ENCODE assay signal across 17 cellular contexts in genomic region chr12:50641566-50641965, GRCh38.
DNase-seq lines count a peak whose midpoint lies in the region; ATAC-seq and TF ChIP-seq lines count a peak whose summit lies in the region.
"Had no signal": no experiment of that assay in that cellular context is flagged by ENCODE, and none has a peak within 500 bp of the region (broad histone marks: within the 10 kb centered on the region; RNA-seq: fewer than 3 reads in every experiment).

No MANE protein-coding gene starts in this region.

- no peak for ATAC-seq in HG02981 (IDR thresholded peaks at IDR 0.05; ENCODE audit: unreplicated experiment)

- H3K27ac ChIP-seq in mammary epithelial cell (ENCODE audit: insufficient read depth, low read depth, low read length) = peak overlapping the region; percentile 85
- peak overlapping the region; percentile 71 for H3K27ac ChIP-seq in mesodermal cell (ENCODE audit: low read depth, low read length, severe bottlenecking)
- H3K27ac ChIP-seq in tibial artery = no peak overlapping the region
- H3K27ac ChIP-seq: C4-2B, left ventricle myocardium inferior, ovary, SK-N-MC had no signal

- peaks cover 48% of the 10 kb centered on the region for H3K79me2 ChIP-seq in mammary epithelial cell (ENCODE audit: insufficient read depth, low read length)

- peaks cover 1% of the 10 kb centered on the region for H3K9me3 Mint-ChIP-seq in glutamatergic neuron (ENCODE audit: unreplicated experiment)

- H3K4me3 Mint-ChIP-seq in glutamatergic neuron (ENCODE audit: unreplicated experiment) = no peak overlapping the region

- in situ Hi-C loops in mammary epithelial cell (cut with MboI; ENCODE audit: low sequenced_read_pairs in 2 of 2) = no loop called here

- H3K4me2 ChIP-seq in mammary epithelial cell (ENCODE audit: insufficient read depth, low read depth, low read length) = peak overlapping the region; percentile 26

- no peaks in the 10 kb centered on the region for H3K27me3 ChIP-seq in mammary epithelial cell (ENCODE audit: insufficient read depth, low read length)
- H3K27me3 ChIP-seq in tibial artery = no peaks in the 10 kb centered on the region
- H3K27me3 ChIP-seq: ovary had no signal

- H4K20me1 ChIP-seq in mammary epithelial cell (ENCODE audit: insufficient read depth, low read length) = no peaks in the 10 kb centered on the region

- intact Hi-C loops in mammary epithelial cell (cut with micrococcal nuclease) = no loop called here
- intact Hi-C loops in tibial artery (cut with DNase I; ENCODE audit: low total_unique reads) = no loop called here

- no peaks in the 10 kb centered on the region for H3K36me3 Mint-ChIP-seq in glutamatergic neuron (ENCODE audit: unreplicated experiment)

- peaks cover 41% of the 10 kb centered on the region for H3K4me1 ChIP-seq in mammary epithelial cell (ENCODE audit: insufficient read depth, low read length)
- peaks cover 18% of the 10 kb centered on the region for H3K4me1 ChIP-seq in mesodermal cell (ENCODE audit: control insufficient read depth, insufficient read depth, low read length, poor library complexity, severe bottlenecking)
- no peaks in the 10 kb centered on the region for H3K4me1 ChIP-seq in tibial artery

- no peak overlapping the region for H3K9ac ChIP-seq in mammary epithelial cell (ENCODE audit: insufficient read depth, low read length)

- dilution Hi-C loops in mammary epithelial cell (cut with HindIII; ENCODE audit: low sequenced_read_pairs) = no loop called here

- CTCF ChIA-PET in mammary epithelial cell (lab: Charles Lee; ENCODE audit: low non-redundant PET) = interaction anchor here (0.5 kb wide), 1 partner anchor 102 kb away, joined by 4 read pairs; no protein-coding TSS in a partner anchor

- DNase-seq in CMK (ENCODE audit: low read depth) (peak; percentile 68), NCI-H2107 (lab: John Stamatoyannopoulos, UW) (peak; percentile 31), mammary epithelial cell (no peak), tibial artery (no peak), NCI-H2227 (lab: John Stamatoyannopoulos, UW; ENCODE audit: unreplicated experiment) (no peak), glutamatergic neuron (no peak)
- DNase-seq: activated CD4-positive, alpha-beta T cell treated with anti-CD3 and anti-CD28 coated beads for 4 hours; activated gamma-delta T cell; foreskin melanocyte; left ventricle myocardium inferior; MV-4-11; NCI-H774; ovary had no signal

- 80% methylated on average over 5 of the region's 5 CpGs for WGBS in mammary epithelial cell (ENCODE audit: low coverage, missing lambda C conversion rate)
- 97 to 100% methylated on average over 4 of the region's 5 CpGs for WGBS in mesodermal cell (ENCODE audit: insufficient coverage in 2 of 2), 2 experiments

- H3K9me3 ChIP-seq in mammary epithelial cell (replicated peaks; ENCODE audit: insufficient read depth, low read length) (no peaks in the 10 kb centered on the region), mesodermal cell (ENCODE audit: control insufficient read depth, low read length) (no peaks in the 10 kb centered on the region), tibial artery (no peaks in the 10 kb centered on the region)
- H3K9me3 ChIP-seq: left ventricle myocardium inferior, ovary had no signal

- no peak overlapping the region for H2AFZ ChIP-seq in mammary epithelial cell (ENCODE audit: low read depth, low read length)

- peaks cover 3% of the 10 kb centered on the region for H3K36me3 ChIP-seq in mammary epithelial cell (ENCODE audit: insufficient read depth, low read length)
- H3K36me3 ChIP-seq in mesodermal cell (ENCODE audit: control insufficient read depth, insufficient read depth, low read length) = peaks cover 4% of the 10 kb centered on the region
- peaks cover 0 to 17% (median 9%) of the 10 kb centered on the region in 3 donors for H3K36me3 ChIP-seq in tibial artery
- H3K36me3 ChIP-seq: ovary had no signal

- H3K4me1 Mint-ChIP-seq in glutamatergic neuron (ENCODE audit: low read depth, unreplicated experiment) = peaks cover 20% of the 10 kb centered on the region

- BruUV-seq in mammary epithelial cell (replicated peaks; lab: Mats Ljungman, UMichigan) = no TSS peak

- no peak overlapping the region for H3K27ac Mint-ChIP-seq in glutamatergic neuron (ENCODE audit: unreplicated experiment)

- TF ChIP-seq CTCF in mammary epithelial cell (conservative IDR thresholded peaks at IDR 0.05 in 1 of 2, IDR thresholded peaks at IDR 0.05 in 1 of 2; ENCODE audit: extremely low read depth in 1 of 2, insufficient read depth in 1 of 2, low read depth in 1 of 2, low read length in 2 of 2) = no peak
- TF ChIP-seq CTCF in tibial artery (IDR thresholded peaks at IDR 0.05) = no peak
- no peak for TF ChIP-seq CTCF in glutamatergic neuron (IDR thresholded peaks at IDR 0.05; ENCODE audit: partially characterized antibody, unreplicated experiment)

- H3K4me3 ChIP-seq in mammary epithelial cell (replicated peaks in 1 of 3; ENCODE audit: insufficient read depth in 1 of 3, low read depth in 2 of 3, low read length in 3 of 3) = no peak overlapping the region
- H3K4me3 ChIP-seq in mesodermal cell (ENCODE audit: extremely low read depth, insufficient read depth, low read length, poor library complexity, severe bottlenecking) = no peak overlapping the region
- no peak overlapping the region for H3K4me3 ChIP-seq in tibial artery
- H3K4me3 ChIP-seq: left ventricle myocardium inferior, ovary, SK-N-MC had no signal

- peaks cover 3% of the 10 kb centered on the region for H3K27me3 Mint-ChIP-seq in glutamatergic neuron (ENCODE audit: unreplicated experiment)

Comparison
In these comparisons a context has a peak if more than half of its experiments do, and no peak if none do; other contexts are left out.
1. DNase-seq: peak in CMK (single experiment) and NCI-H2107 (single experiment); none in mammary epithelial cell (single experiment), tibial artery (0 of 2), NCI-H2227 (single experiment) and glutamatergic neuron (single experiment).
2. H3K27ac ChIP-seq: peak in mammary epithelial cell (single experiment) and mesodermal cell (single experiment); none in tibial artery (0 of 2).